ENCODE assay signal across 1 cellular context in genomic region chr22:29244785-29245625, GRCh38.
TF ChIP-seq lines count a peak whose summit lies in the region.

No MANE protein-coding gene starts in this region.

TF ChIP-seq in GM23338, 12 proteins besides CTCF, POLR2A, EP300 and RAD21 (continued from another document):
- no peak for TF ChIP-seq ZNF462 (CRISPR knock-in tag; IDR thresholded peaks at IDR 0.05)
- no peak for TF ChIP-seq STAT1 (IDR thresholded peaks at IDR 0.05; ENCODE audit: unreplicated experiment)
